ENCODE assay signal across 31 cellular contexts in the genomic region with DNA sequence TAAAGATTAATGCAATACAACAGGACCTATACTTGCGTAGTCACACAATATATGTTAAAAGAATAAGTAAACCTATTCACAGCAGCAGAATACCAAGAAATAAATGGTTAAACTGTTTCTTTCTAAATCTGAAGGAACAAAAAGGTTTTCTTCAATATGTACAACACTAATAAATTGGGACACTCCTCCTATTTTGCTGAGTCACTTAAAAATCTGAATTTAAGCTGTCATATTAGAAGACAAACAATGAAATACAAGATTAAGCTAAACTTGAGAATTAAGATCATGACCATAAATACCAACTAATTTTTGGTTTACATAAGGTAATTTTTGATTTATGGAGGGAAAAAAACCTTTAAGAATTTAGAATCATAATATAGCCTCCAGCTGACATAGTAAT.
"Had no signal": no experiment of that assay in that cellular context is flagged by ENCODE, and none has a peak within 500 bp of the region (broad histone marks: within the 10 kb centered on the region; RNA-seq: fewer than 3 reads in every experiment).

No MANE protein-coding gene starts in this region.

- H3K27me3 ChIP-seq: brain microvascular endothelial cell, foreskin keratinocyte, gastrocnemius medialis, heart left ventricle had no signal

- H3K9me3 ChIP-seq: gastrocnemius medialis, heart left ventricle had no signal

- ATAC-seq: activated CD4-positive, alpha-beta T cell treated with anti-CD3 and anti-CD28 coated beads for 36 hours; activated CD8-positive, alpha-beta memory T cell treated with anti-CD3 and anti-CD28 coated beads, Interleukin-2, amount 10 ng/mL, durations not matched to agents 7 days and 5 days; activated CD8-positive, alpha-beta T cell treated with anti-CD3 and anti-CD28 coated beads, Interleukin-2, amount 10 ng/mL, durations not matched to agents 7 days and 5 days; activated T-helper 17 cell treated with anti-CD3 and anti-CD28 coated beads, Interleukin-2, amount 50 U/mL, for 72 hours; esophagus mucosa; foreskin keratinocyte; gastrocnemius medialis; heart left ventricle had no signal

- FAIRE-seq: astrocyte, bronchial epithelial cell, colon had no signal

- H3K27ac ChIP-seq: brain microvascular endothelial cell, foreskin keratinocyte, gastrocnemius medialis, heart left ventricle had no signal

- H3K4me1 ChIP-seq: foreskin keratinocyte, gastrocnemius medialis had no signal

- H3K4me3 ChIP-seq: gastrocnemius medialis, heart left ventricle had no signal

- DNase-seq: activated CD4-positive, alpha-beta memory T cell treated with anti-CD3 and anti-CD28 coated beads for 36 hours; activated CD4-positive, alpha-beta T cell treated with anti-CD3 and anti-CD28 coated beads for 36 hours; activated CD4-positive, alpha-beta T cell treated with anti-CD3 and anti-CD28 coated beads, Interleukin-2, amount 10 ng/mL, durations not matched to agents 24 days and 14 days; activated CD4-positive, CD25-positive, alpha-beta regulatory T cell; activated CD4-positive, CD25-positive, alpha-beta regulatory T cell treated with anti-CD3 and anti-CD28 coated beads, Interleukin-2, amount 50 U/mL, for 72 hours; activated CD8-positive, alpha-beta memory T cell treated with anti-CD3 and anti-CD28 coated beads, Interleukin-2, amount 10 ng/mL, durations not matched to agents 7 days and 5 days; activated CD8-positive, alpha-beta memory T cell treated with anti-CD3 and anti-CD28 coated beads, Interleukin-2, amount 50 U/mL, for 4 hours; activated CD8-positive, alpha-beta T cell treated with anti-CD3 and anti-CD28 coated beads, Interleukin-2, amount 10 ng/mL, durations not matched to agents 7 days and 5 days; activated effector memory CD4-positive, alpha-beta T cell treated with Interleukin-2 at 50 U/mL for 16 hours; activated gamma-delta T cell treated with Interleukin-2 at 50 U/mL for 16 hours; activated naive CD4-positive, alpha-beta T cell treated with anti-CD3 and anti-CD28 coated beads, Interleukin-2, amount 50 U/mL, for 16 hours; activated naive CD4-positive, alpha-beta T cell treated with Interleukin-2 at 50 U/mL for 16 hours; activated T-cell treated with anti-CD3 and anti-CD28 coated beads, Interleukin-2, amount 50 U/mL, for 1 hour; amniotic stem cell; anterior cingulate cortex; brain microvascular endothelial cell; cortex of kidney; dermis blood vessel endothelial cell; effector CD8-positive, alpha-beta T cell; endodermal cell; foreskin keratinocyte; gastrocnemius medialis; glutamatergic neuron; heart left ventricle; T-helper 1 cell; T-helper 2 cell had no signal
